9 cellular contexts compared by ENCODE assay signal in the genomic region with DNA sequence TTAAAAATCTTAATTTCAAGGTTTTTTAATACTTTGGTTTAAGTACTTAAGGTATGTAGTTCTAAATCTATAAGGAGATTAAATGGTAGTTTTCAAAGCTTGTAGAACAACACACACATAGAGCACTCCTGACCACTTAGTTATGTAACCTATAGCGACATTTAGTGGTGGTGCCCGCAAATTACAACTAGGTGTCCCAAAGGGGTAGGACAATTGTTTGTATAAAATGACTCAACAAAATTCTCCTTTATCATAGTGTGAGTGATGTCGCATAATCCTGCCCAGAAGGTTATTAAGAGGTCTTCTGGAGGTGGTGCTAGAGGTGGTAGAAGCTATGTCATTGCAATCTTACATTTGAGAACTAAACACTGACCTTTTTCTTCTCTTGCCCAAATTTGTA.
A peak's percentile ranks its signal among the peaks of the same experiment; 100 is the strongest.
DNase-seq lines count a peak whose midpoint lies in the region; ATAC-seq and TF ChIP-seq lines count a peak whose summit lies in the region.
"Had no signal": no experiment of that assay in that cellular context is flagged by ENCODE, and none has a peak within 500 bp of the region (broad histone marks: within the 10 kb centered on the region; RNA-seq: fewer than 3 reads in every experiment).

No MANE protein-coding gene starts in this region.

- CTCF ChIA-PET in CD8-positive, alpha-beta T cell (lab: Charles Lee), result interaction anchor here (0.6 to 7.0 kb wide), 25 partner anchors 11 to 438 kb away, joined by 3 to 205 read pairs (median 4); partner anchors contain the start of gene RASGEF1B
- CTCF ChIA-PET in activated CD8-positive, alpha-beta T cell treated with anti-CD3 and anti-CD28 coated beads, Interleukin-2, amount 10 ng/mL, durations not matched to agents 7 days and 5 days (lab: Charles Lee), result interaction anchor here (0.6 to 6.0 kb wide), 21 partner anchors 8 to 516 kb away, joined by 3 to 150 read pairs (median 4); partner anchors contain the start of gene RASGEF1B

- POLR2A ChIA-PET in CD8-positive, alpha-beta T cell (lab: Charles Lee), result interaction anchor here (1.4 to 1.6 kb wide), 2 partner anchors 373 to 374 kb away, joined by 3 to 6 read pairs; partner anchors contain the start of gene RASGEF1B
- POLR2A ChIA-PET in activated CD8-positive, alpha-beta T cell treated with anti-CD3 and anti-CD28 coated beads, Interleukin-2, amount 10 ng/mL, durations not matched to agents 7 days and 5 days (lab: Charles Lee), result interaction anchor here (0.6 kb wide), 1 partner anchor 194 kb away, joined by 3 read pairs; no protein-coding TSS in a partner anchor

- H3K27me3 ChIP-seq in CD8-positive, alpha-beta T cell (ENCODE audit: insufficient read depth, low read length), result no peaks in the 10 kb centered on the region
- no peaks in the 10 kb centered on the region for H3K27me3 ChIP-seq in HL-60 (ENCODE audit: insufficient read depth, poor library complexity, severe bottlenecking)

- no peaks in the 10 kb centered on the region for H3K4me1 Mint-ChIP-seq in CD8-positive, alpha-beta T cell (ENCODE audit: low read depth)
- H3K4me1 Mint-ChIP-seq in activated CD8-positive, alpha-beta T cell treated with anti-CD3 and anti-CD28 coated beads, Interleukin-2, amount 10 ng/mL, durations not matched to agents 7 days and 5 days (ENCODE audit: low read depth), result no peaks in the 10 kb centered on the region
- H3K4me1 Mint-ChIP-seq in endothelial cell (ENCODE audit: unreplicated experiment), result peaks cover 7% of the 10 kb centered on the region

- no CpG with 5 or more reads among the region's 3 CpGs for WGBS in mesodermal cell (ENCODE audit: insufficient coverage in 2 of 2), 2 experiments

- DNase-seq in CD8-positive, alpha-beta T cell, result peak; percentile 27 to 76 (median 69)
- peak; percentile 32 to 58 for DNase-seq in HL-60 (ENCODE audit: low read depth in 1 of 2, low spot score in 1 of 2)
- DNase-seq in NCI-H748 treated with DMSO at 0.1 percent for 48 hours (lab: John Stamatoyannopoulos, UW), result peak; percentile 45
- DNase-seq in activated CD8-positive, alpha-beta T cell treated with anti-CD3 and anti-CD28 coated beads, Interleukin-2, amount 10 ng/mL, durations not matched to agents 7 days and 5 days, result peak; percentile 79
- DNase-seq in endothelial cell (ENCODE audit: low spot score), result peak; percentile 65
- peak; percentile 16 to 52 for DNase-seq in stimulated activated CD8-positive, alpha-beta memory T cell treated with anti-CD3 and anti-CD28 coated beads, Interleukin-4, amount 100 ng/mL, for 1 hour (ENCODE audit: low read depth in 2 of 2, low spot score in 1 of 2)

- no peak overlapping the region for H3K27ac ChIP-seq in CD8-positive, alpha-beta T cell (ENCODE audit: low read depth, low read length)
- H3K27ac ChIP-seq in HL-60 (replicated peaks) (no peak overlapping the region), mesodermal cell (ENCODE audit: low read depth, low read length, severe bottlenecking) (peak overlapping the region; percentile 60)

- intact Hi-C loops in CD8-positive, alpha-beta T cell (cut with DNase I, micrococcal nuclease), result loop anchor here (1.0 to 10.0 kb wide), 8 partner anchors 358 to 439 kb away; partner anchors contain the start of gene RASGEF1B (in 1 of the 2)

- no peaks in the 10 kb centered on the region for H3K4me1 ChIP-seq in CD8-positive, alpha-beta T cell (ENCODE audit: insufficient read depth, low read length)
- H3K4me1 ChIP-seq in mesodermal cell (ENCODE audit: control insufficient read depth, insufficient read depth, low read length, poor library complexity, severe bottlenecking), result peaks cover 5% of the 10 kb centered on the region

- H3K27me3 Mint-ChIP-seq in CD8-positive, alpha-beta T cell (ENCODE audit: low read depth), result no peaks in the 10 kb centered on the region
- peaks cover 3% of the 10 kb centered on the region for H3K27me3 Mint-ChIP-seq in activated CD8-positive, alpha-beta T cell treated with anti-CD3 and anti-CD28 coated beads, Interleukin-2, amount 10 ng/mL, durations not matched to agents 7 days and 5 days (ENCODE audit: low read depth)
- H3K27me3 Mint-ChIP-seq in endothelial cell (ENCODE audit: unreplicated experiment), result no peaks in the 10 kb centered on the region

- no peaks in the 10 kb centered on the region for H3K9me3 Mint-ChIP-seq in CD8-positive, alpha-beta T cell
- H3K9me3 Mint-ChIP-seq in activated CD8-positive, alpha-beta T cell treated with anti-CD3 and anti-CD28 coated beads, Interleukin-2, amount 10 ng/mL, durations not matched to agents 7 days and 5 days (ENCODE audit: insufficient read depth), result no peaks in the 10 kb centered on the region
- no peaks in the 10 kb centered on the region for H3K9me3 Mint-ChIP-seq in endothelial cell (ENCODE audit: unreplicated experiment)
- H3K9me3 Mint-ChIP-seq: T-helper 1 cell treated with Interleukin-12 subunit alpha and Interleukin-12 subunit beta and Interleukin-4 antibody, amounts not matched to agents 30 μg/mL and 1 μg/mL, for 36 hours had no signal

- H3K27ac Mint-ChIP-seq in CD8-positive, alpha-beta T cell, result no peak overlapping the region
- H3K27ac Mint-ChIP-seq in activated CD8-positive, alpha-beta T cell treated with anti-CD3 and anti-CD28 coated beads, Interleukin-2, amount 10 ng/mL, durations not matched to agents 7 days and 5 days, result no peak overlapping the region
- H3K27ac Mint-ChIP-seq in endothelial cell (ENCODE audit: unreplicated experiment), result no peak overlapping the region
- H3K27ac Mint-ChIP-seq: T-helper 1 cell treated with Interleukin-12 subunit alpha and Interleukin-12 subunit beta and Interleukin-4 antibody, amounts not matched to agents 30 μg/mL and 1 μg/mL, for 36 hours had no signal

- peak; percentile 79 for TF ChIP-seq CTCF in CD8-positive, alpha-beta T cell (IDR thresholded peaks at IDR 0.05)
- TF ChIP-seq CTCF in HL-60 (IDR thresholded peaks at IDR 0.05; ENCODE audit: insufficient read depth, low read length) (peak; percentile 79), endothelial cell (IDR thresholded peaks at IDR 0.05; ENCODE audit: unreplicated experiment) (peak; percentile 67)

- H3K4me3 Mint-ChIP-seq in CD8-positive, alpha-beta T cell, result no peak overlapping the region
- no peak overlapping the region for H3K4me3 Mint-ChIP-seq in activated CD8-positive, alpha-beta T cell treated with anti-CD3 and anti-CD28 coated beads, Interleukin-2, amount 10 ng/mL, durations not matched to agents 7 days and 5 days
- H3K4me3 Mint-ChIP-seq in endothelial cell (ENCODE audit: unreplicated experiment), result no peak overlapping the region
- H3K4me3 Mint-ChIP-seq: T-helper 1 cell treated with Interleukin-12 subunit alpha and Interleukin-12 subunit beta and Interleukin-4 antibody, amounts not matched to agents 30 μg/mL and 1 μg/mL, for 36 hours had no signal

- no peak overlapping the region for H3K4me3 ChIP-seq in CD8-positive, alpha-beta T cell (ENCODE audit: low read depth, low read length)
- H3K4me3 ChIP-seq in HL-60 (replicated peaks; ENCODE audit: insufficient read depth, low read length) (no peak overlapping the region), mesodermal cell (ENCODE audit: extremely low read depth, insufficient read depth, low read length, poor library complexity, severe bottlenecking) (no peak overlapping the region)

- H3K9me3 ChIP-seq in CD8-positive, alpha-beta T cell (ENCODE audit: low read length), result no peaks in the 10 kb centered on the region
- no peaks in the 10 kb centered on the region for H3K9me3 ChIP-seq in mesodermal cell (ENCODE audit: control insufficient read depth, low read length)

- peak; percentile 96 for ATAC-seq in CD8-positive, alpha-beta T cell
- ATAC-seq in GM19452 (IDR thresholded peaks at IDR 0.05; ENCODE audit: unreplicated experiment), result peak; percentile 78
- ATAC-seq in activated CD8-positive, alpha-beta T cell treated with anti-CD3 and anti-CD28 coated beads, Interleukin-2, amount 10 ng/mL, durations not matched to agents 7 days and 5 days, result peak; percentile 90

- H3K36me3 Mint-ChIP-seq in CD8-positive, alpha-beta T cell, result no peaks in the 10 kb centered on the region
- H3K36me3 Mint-ChIP-seq in activated CD8-positive, alpha-beta T cell treated with anti-CD3 and anti-CD28 coated beads, Interleukin-2, amount 10 ng/mL, durations not matched to agents 7 days and 5 days (ENCODE audit: low read depth), result no peaks in the 10 kb centered on the region
- H3K36me3 Mint-ChIP-seq in endothelial cell (ENCODE audit: low read depth, unreplicated experiment), result no peaks in the 10 kb centered on the region

- no peaks in the 10 kb centered on the region for H3K36me3 ChIP-seq in CD8-positive, alpha-beta T cell (ENCODE audit: insufficient read depth, low read length)
- no peaks in the 10 kb centered on the region for H3K36me3 ChIP-seq in mesodermal cell (ENCODE audit: control insufficient read depth, insufficient read depth, low read length)
